ENCODE assay signal across 8 cellular contexts in the genomic region with DNA sequence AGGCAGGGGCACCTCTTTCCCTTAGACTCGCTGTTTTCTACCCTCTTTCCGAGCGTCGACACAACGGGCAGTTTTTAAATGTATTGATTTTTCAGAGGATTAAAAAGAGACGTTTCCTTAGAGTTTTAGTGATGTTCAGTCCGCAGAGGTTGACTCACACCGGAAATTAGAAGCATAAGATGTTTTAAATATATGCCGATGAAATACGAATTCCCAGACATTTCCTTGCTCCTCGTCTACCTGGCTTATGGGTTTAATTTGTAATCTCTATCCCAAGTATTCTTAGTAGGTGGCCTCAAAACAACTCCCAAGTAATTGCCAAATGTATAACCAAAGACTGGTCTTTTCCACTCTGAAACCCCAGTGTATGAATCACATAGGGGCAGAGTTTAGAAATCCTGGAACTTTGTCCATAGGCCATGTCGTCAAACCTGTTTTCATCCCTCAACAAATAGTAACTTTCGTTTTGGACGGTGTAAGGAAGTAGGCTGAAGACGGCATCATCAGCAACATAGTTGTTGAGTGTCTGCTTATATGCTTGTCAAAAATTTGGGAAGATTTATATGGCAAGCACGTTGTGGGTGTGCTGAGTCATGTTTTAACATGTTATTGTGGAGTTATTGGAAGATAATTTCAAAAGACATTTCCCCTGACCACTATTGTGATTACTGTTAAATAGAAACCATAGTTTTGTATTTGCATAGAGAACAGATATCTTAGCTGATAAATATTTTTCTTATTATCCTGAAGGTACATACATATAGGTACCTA. TPM values are rescaled to one million over a fixed set of nuclear protein-coding genes. Genes with fewer than 3 reads are reported as not detected.
DNase-seq lines count a peak whose midpoint lies in the region; ATAC-seq, FAIRE-seq and TF ChIP-seq lines count a peak whose summit lies in the region.

No MANE protein-coding gene starts in this region.

- FAIRE-seq in HTR-8/SVneo (lab: Jason Lieb, UNC): no peak

- TF ChIP-seq CTCF in lower lobe of right lung (IDR thresholded peaks at IDR 0.05): no peak

- in situ Hi-C loops in SK-MEL-5 (cut with HindIII; ENCODE audit: low pct_unique_long_range_greater_than_20kb, low sequenced_read_pairs): no loop called here

- 2% methylated on average over 16 of the region's 16 CpGs for WGBS in thymus

- H3K27ac ChIP-seq in duodenal mucosa (ENCODE audit: low read depth, low read length) (peak overlapping the region; percentile 96), lower lobe of right lung (peak overlapping the region; percentile 97), thymus (ENCODE audit: low read depth) (peak overlapping the region; percentile 80)

- peak overlapping the region; percentile 94 to 95 for H3K9ac ChIP-seq in duodenal mucosa (ENCODE audit: low read depth in 1 of 2, low read length in 2 of 2)

- H3K9me3 ChIP-seq in duodenal mucosa (ENCODE audit: control insufficient read depth in 1 of 2, low read length in 2 of 2) (no peaks in the 10 kb centered on the region), lower lobe of right lung (no peaks in the 10 kb centered on the region), thymus (ENCODE audit: control insufficient read depth) (no peaks in the 10 kb centered on the region)

- ATAC-seq in lower lobe of right lung: peak; percentile 68 to 81

- H3K36me3 ChIP-seq in duodenal mucosa (ENCODE audit: control insufficient read depth in 1 of 2, insufficient read depth in 2 of 2, low read length in 2 of 2) (peaks cover under 1 to 9% of the 10 kb centered on the region in 2 donors), lower lobe of right lung (peaks cover 22% of the 10 kb centered on the region), thymus (ENCODE audit: control insufficient read depth, insufficient read depth) (no peaks in the 10 kb centered on the region)

- DNase-seq in NCI-H2171 treated with DMSO at 0.1 percent for 48 hours (lab: John Stamatoyannopoulos, UW): peak; percentile 35
- no peak for DNase-seq in NCI-H2171 (lab: John Stamatoyannopoulos, UW)
- DNase-seq in HTR-8/SVneo (ENCODE audit: insufficient read length, low spot score): peak; percentile 62
- DNase-seq in SK-MEL-5 (ENCODE audit: low read depth, low spot score): peak; percentile 27
- DNase-seq in lower lobe of right lung: no peak
- no peak for DNase-seq in GM19238 (ENCODE audit: insufficient read length, low spot score)

- peak overlapping the region; percentile 89 to 96 for H3K4me3 ChIP-seq in duodenal mucosa (ENCODE audit: low read depth in 1 of 2, low read length in 2 of 2)
- H3K4me3 ChIP-seq in lower lobe of right lung: peak overlapping the region; percentile 92
- peak overlapping the region; percentile 64 for H3K4me3 ChIP-seq in thymus (ENCODE audit: low read length)

- intact Hi-C loops in lower lobe of right lung (cut with DNase I): no loop called here

- H3K4me1 ChIP-seq in duodenal mucosa (ENCODE audit: control insufficient read depth in 1 of 2, insufficient read depth in 2 of 2, low read length in 2 of 2) (peaks cover 15 to 18% of the 10 kb centered on the region in 2 donors), lower lobe of right lung (peaks cover 24% of the 10 kb centered on the region), thymus (ENCODE audit: control insufficient read depth, insufficient read depth, low read length) (peaks cover 4% of the 10 kb centered on the region)

- H3K27me3 ChIP-seq in duodenal mucosa (ENCODE audit: control insufficient read depth in 1 of 2, insufficient read depth in 2 of 2, low read length in 2 of 2): no peaks in the 10 kb centered on the region
- H3K27me3 ChIP-seq in lower lobe of right lung (ENCODE audit: low read depth): no peaks in the 10 kb centered on the region
- peaks cover 2% of the 10 kb centered on the region for H3K27me3 ChIP-seq in thymus (ENCODE audit: control insufficient read depth, insufficient read depth)

RNA-seq across cellular contexts. Expression of a gene that starts 0.8 kb away (rescaled TPM):
- total RNA-seq in SK-MEL-5 (2014; rRNA removed; shearing (Covaris generic)): 57.2 and 64.0 TPM in 2 replicates
- 31.3 and 31.4 TPM in 2 replicates for polyA plus RNA-seq in SK-MEL-5 (2015; cell fraction: cytosol; rRNA removed)
- polyA plus RNA-seq in SK-MEL-5 (2015; cell fraction: nucleus; rRNA removed): 57.3 and 58.4 TPM in 2 replicates
- 25.0 TPM for total RNA-seq in lower lobe of right lung
- 18.8 TPM for polyA plus RNA-seq in thymus

RNA-seq across cellular contexts. Expression of a gene that starts 48.6 kb away (rescaled TPM):
- 154 and 156 TPM in 2 replicates for total RNA-seq in SK-MEL-5 (2014; rRNA removed; shearing (Covaris generic))
- 119 and 183 TPM in 2 replicates for polyA plus RNA-seq in SK-MEL-5 (2015; cell fraction: cytosol; rRNA removed)
- polyA plus RNA-seq in SK-MEL-5 (2015; cell fraction: nucleus; rRNA removed): 287 and 419 TPM in 2 replicates
- total RNA-seq in lower lobe of right lung: 68.6 TPM
- polyA plus RNA-seq in thymus: 24.6 TPM

Comparison
In these comparisons a context has a peak if more than half of its experiments do, and no peak if none do; other contexts are left out.
1. DNase-seq: peak in NCI-H2171 treated with DMSO at 0.1 percent for 48 hours (single experiment), HTR-8/SVneo (single experiment) and SK-MEL-5 (single experiment); none in NCI-H2171 (single experiment), lower lobe of right lung (single experiment) and GM19238 (single experiment).
2. Peak in every context shown above with its lines, with median percentiles within 50 percentile points of each other: H3K27ac ChIP-seq and H3K4me3 ChIP-seq.